Comparison of ENCODE assay signal across 8 cellular contexts in genomic region chr5:154190652-154191304, GRCh38. TPM values are rescaled to one million over a fixed set of nuclear protein-coding genes. Genes with fewer than 3 reads are reported as not detected.
A peak's percentile ranks its signal among the peaks of the same experiment; 100 is the strongest.
DNase-seq lines count a peak whose midpoint lies in the region; ATAC-seq and TF ChIP-seq lines count a peak whose summit lies in the region.

GALNT10 (plus strand) TSS chr5:154190733; CDS start chr5:154190867, 134 bp downstream.

- H3K4me1 ChIP-seq in DND-41 (ENCODE audit: insufficient read depth, low read length) (peaks cover 35% of the 10 kb centered on the region), ascending aorta (peaks cover 0 to 21% of the 10 kb centered on the region in 2 donors), right atrium auricular region (peaks cover 0 to 22% of the 10 kb centered on the region in 2 donors)

- H3K4me2 ChIP-seq in DND-41 (ENCODE audit: insufficient read depth, low read length), result peak within 1 kb of the TSS; percentile 87

- peak; percentile 63 for DNase-seq in DND-41
- peak; percentile 67 for DNase-seq in GM19240 (ENCODE audit: insufficient read length, low spot score)
- DNase-seq in RPMI8226, result peak; percentile 84
- peak in 1 of 2 donors; percentile 76 for DNase-seq in ascending aorta (ENCODE audit: low spot score in 2 of 2)
- no peak for DNase-seq in right atrium auricular region (ENCODE audit: low spot score)
- DNase-seq in posterior vena cava (ENCODE audit: low spot score), result peak; percentile 91
- DNase-seq in OCI-M2 (lab: John Stamatoyannopoulos, UW; ENCODE audit: unreplicated experiment), result no peak

- H3K9me3 ChIP-seq in DND-41 (ENCODE audit: insufficient read depth, low read length, severe bottlenecking) (no peaks in the 10 kb centered on the region), ascending aorta (no peaks in the 10 kb centered on the region), right atrium auricular region (no peaks in the 10 kb centered on the region)

- H3K27me3 ChIP-seq in DND-41 (ENCODE audit: insufficient read depth, low read length, poor library complexity) (no peaks in the 10 kb centered on the region), ascending aorta (no peaks in the 10 kb centered on the region), right atrium auricular region (no peaks in the 10 kb centered on the region)

- TF ChIP-seq CTCF in DND-41 (IDR thresholded peaks at IDR 0.05; ENCODE audit: borderline replicate concordance, extremely low read depth, low read length, poor library complexity, severe bottlenecking) (no peak), ascending aorta (IDR thresholded peaks at IDR 0.05) (peak in 1 of 3 experiments; percentile 1), right atrium auricular region (IDR thresholded peaks at IDR 0.05) (no peak)

- 0 out of 2 replicates have a peak, but pooled peaks cover 3% of the 10 kb centered on the region for H3K79me2 ChIP-seq in DND-41 (ENCODE audit: insufficient read depth, low read length)

- peak; percentile 62 for ATAC-seq in DND-41 (ENCODE audit: insufficient read depth, low read depth)
- ATAC-seq in HG03342 (IDR thresholded peaks at IDR 0.05; ENCODE audit: unreplicated experiment), result peak; percentile 77

- H3K27ac ChIP-seq in DND-41 (ENCODE audit: low read length), result peak within 1 kb of the TSS; percentile 49
- peak within 1 kb of the TSS; percentile 76 to 79 for H3K27ac ChIP-seq in ascending aorta
- H3K27ac ChIP-seq in right atrium auricular region, result peak within 1 kb of the TSS; percentile 74 to 79

- intact Hi-C loops in ascending aorta (cut with DNase I) (loop anchor here (2.0 to 5.0 kb wide), 4 partner anchors 96 to 214 kb away; no protein-coding TSS in a partner anchor), posterior vena cava (cut with DNase I) (loop anchor here in 1 of 2 donors (10.0 kb wide), 1 partner anchor 214 kb away; no protein-coding TSS in a partner anchor)

- H3K4me3 ChIP-seq in DND-41 (ENCODE audit: low read depth in 1 of 2, low read length in 2 of 2) (peak within 1 kb of the TSS; percentile 65 to 70; a peak in 3 of 4 replicates), ascending aorta (peak within 1 kb of the TSS; percentile 93 to 98), right atrium auricular region (peak within 1 kb of the TSS; percentile 77 to 85)

- peaks cover 3% of the 10 kb centered on the region; the same call in 1 of the 2 replicates for H4K20me1 ChIP-seq in DND-41 (ENCODE audit: insufficient read depth, low read length)

- peak within 1 kb of the TSS; percentile 75 for H3K9ac ChIP-seq in DND-41 (ENCODE audit: low read depth, low read length)

- peak within 1 kb of the TSS; percentile 73 for H2AFZ ChIP-seq in DND-41 (ENCODE audit: low read depth, low read length)

- H3K36me3 ChIP-seq in DND-41 (ENCODE audit: insufficient read depth, low read length) (peaks cover 6% of the 10 kb centered on the region; the same call in 1 of the 2 replicates), ascending aorta (no peaks in the 10 kb centered on the region), right atrium auricular region (no peaks in the 10 kb centered on the region)

RNA-seq across cellular contexts. Expression of gene GALNT10, which starts in this region (rescaled TPM):
- total RNA-seq in ascending aorta (52.3 TPM), right atrium auricular region (10 to 100 TPM; 13.2 to 18.4 TPM), posterior vena cava (10 to 100 TPM; 25.2 to 30.6 TPM)

Comparison
In these comparisons a context has a peak if more than half of its experiments do, and no peak if none do; other contexts are left out.
1. DNase-seq: peak in DND-41 (single experiment), GM19240 (single experiment), RPMI8226 (single experiment) and posterior vena cava (single experiment); none in right atrium auricular region (single experiment) and OCI-M2 (single experiment).
2. Peak in every context shown above with its lines, with median percentiles within 50 percentile points of each other: H3K27ac ChIP-seq and H3K4me3 ChIP-seq.